ENCODE assay signal across 20 cellular contexts in genomic region chr6:150470131-150470530, GRCh38.
DNase-seq lines count a peak whose midpoint lies in the region; ATAC-seq and TF ChIP-seq lines count a peak whose summit lies in the region.
"Had no signal": no experiment of that assay in that cellular context is flagged by ENCODE, and none has a peak within 500 bp of the region (broad histone marks: within the 10 kb centered on the region; RNA-seq: fewer than 3 reads in every experiment).

No MANE protein-coding gene starts in this region.

- H3K9ac ChIP-seq in parathyroid adenoma: no peak overlapping the region
- H3K9ac ChIP-seq: BLaER1 treated with 17β-estradiol and CSF1 and Interleukin-3, amounts not matched to agents 10 nM and 100 nM had no signal

- peaks cover 5% of the 10 kb centered on the region for H3K9me3 Mint-ChIP-seq in natural killer cell treated with Interleukin-12 subunit alpha and Interleukin-12 subunit beta and Interleukin-15 and Interleukin-18, amount 100 ng/mL, for 72 hours
- peaks cover 0 to 2% of the 10 kb centered on the region in 2 donors for H3K9me3 Mint-ChIP-seq in natural killer cell
- H3K9me3 Mint-ChIP-seq in stimulated activated naive B cell treated with anti-CD40 and anti-IgM and Interleukin-4, amounts not matched to agents 10 μg/mL and 1 μg/mL and 100 μg/mL, for 72 hours: peaks cover 0 to 4% of the 10 kb centered on the region in 2 donors
- no peaks in the 10 kb centered on the region for H3K9me3 Mint-ChIP-seq in activated T-helper 1 cell treated with anti-CD3 and anti-CD28 coated beads, Interleukin-12 subunit alpha, Interleukin-12 subunit beta, Interleukin-2, Interleukin-4 antibody, amounts not matched to agents 30 ng/mL and 10 ng/mL and 1 ng/mL, durations not matched to agents 14 hours and 24 hours and 36 hours
- H3K9me3 Mint-ChIP-seq: CD4-positive, alpha-beta T cell; CD8-positive, alpha-beta T cell had no signal

- H3K27ac Mint-ChIP-seq in natural killer cell treated with Interleukin-12 subunit alpha and Interleukin-12 subunit beta and Interleukin-15 and Interleukin-18, amount 100 ng/mL, for 72 hours: no peak overlapping the region
- no peak overlapping the region for H3K27ac Mint-ChIP-seq in natural killer cell
- peak overlapping the region; percentile 56 for H3K27ac Mint-ChIP-seq in stimulated activated naive B cell treated with anti-CD40 and anti-IgM and Interleukin-4, amounts not matched to agents 10 μg/mL and 1 μg/mL and 100 μg/mL, for 72 hours
- no peak overlapping the region for H3K27ac Mint-ChIP-seq in activated T-helper 1 cell treated with anti-CD3 and anti-CD28 coated beads, Interleukin-12 subunit alpha, Interleukin-12 subunit beta, Interleukin-2, Interleukin-4 antibody, amounts not matched to agents 30 ng/mL and 10 ng/mL and 1 ng/mL, durations not matched to agents 14 hours and 24 hours and 36 hours
- H3K27ac Mint-ChIP-seq: B cell; CD4-positive, alpha-beta T cell; CD8-positive, alpha-beta T cell had no signal

- no peaks in the 10 kb centered on the region for H3K4me1 Mint-ChIP-seq in natural killer cell treated with Interleukin-12 subunit alpha and Interleukin-12 subunit beta and Interleukin-15 and Interleukin-18, amount 100 ng/mL, for 72 hours (ENCODE audit: low read depth in 2 of 2)
- H3K4me1 Mint-ChIP-seq in natural killer cell: no peaks in the 10 kb centered on the region
- no peaks in the 10 kb centered on the region for H3K4me1 Mint-ChIP-seq in stimulated activated naive B cell treated with anti-CD40 and anti-IgM and Interleukin-4, amounts not matched to agents 10 μg/mL and 1 μg/mL and 100 μg/mL, for 72 hours
- no peaks in the 10 kb centered on the region for H3K4me1 Mint-ChIP-seq in activated T-helper 1 cell treated with anti-CD3 and anti-CD28 coated beads, Interleukin-12 subunit alpha, Interleukin-12 subunit beta, Interleukin-2, Interleukin-4 antibody, amounts not matched to agents 30 ng/mL and 10 ng/mL and 1 ng/mL, durations not matched to agents 14 hours and 24 hours and 36 hours (ENCODE audit: low read depth)
- H3K4me1 Mint-ChIP-seq: B cell had no signal

- no peaks in the 10 kb centered on the region for H3K27me3 ChIP-seq in parathyroid adenoma (ENCODE audit: control insufficient read depth, insufficient read depth, low read length)
- H3K27me3 ChIP-seq: BLaER1 treated with 17β-estradiol and CSF1 and Interleukin-3, amounts not matched to agents 10 nM and 100 nM had no signal

- H3K27ac ChIP-seq in parathyroid adenoma: peak overlapping the region; percentile 7
- H3K27ac ChIP-seq: 22Rv1; A549; BLaER1 treated with 17β-estradiol and CSF1 and Interleukin-3, amounts not matched to agents 10 nM and 100 nM; C4-2B had no signal

- peak overlapping the region; percentile 16 for H3K4me2 ChIP-seq in parathyroid adenoma (ENCODE audit: low read length)
- H3K4me2 ChIP-seq: A549; BLaER1 treated with 17β-estradiol and CSF1 and Interleukin-3, amounts not matched to agents 10 nM and 100 nM had no signal

- H3K27me3 Mint-ChIP-seq in natural killer cell treated with Interleukin-12 subunit alpha and Interleukin-12 subunit beta and Interleukin-15 and Interleukin-18, amount 100 ng/mL, for 72 hours: peaks cover 8 to 17% of the 10 kb centered on the region in 2 donors
- peaks cover 0 to 2% of the 10 kb centered on the region in 2 donors for H3K27me3 Mint-ChIP-seq in natural killer cell (ENCODE audit: low read depth in 2 of 2)
- H3K27me3 Mint-ChIP-seq in stimulated activated naive B cell treated with anti-CD40 and anti-IgM and Interleukin-4, amounts not matched to agents 10 μg/mL and 1 μg/mL and 100 μg/mL, for 72 hours: peaks cover 0 to 10% of the 10 kb centered on the region in 2 donors
- H3K27me3 Mint-ChIP-seq in activated T-helper 1 cell treated with anti-CD3 and anti-CD28 coated beads, Interleukin-12 subunit alpha, Interleukin-12 subunit beta, Interleukin-2, Interleukin-4 antibody, amounts not matched to agents 30 ng/mL and 10 ng/mL and 1 ng/mL, durations not matched to agents 14 hours and 24 hours and 36 hours (ENCODE audit: insufficient read depth): peaks cover 2% of the 10 kb centered on the region

- intact Hi-C loops in natural killer cell (cut with micrococcal nuclease): no loop called here
- intact Hi-C loops in activated T-helper 1 cell treated with anti-CD3 and anti-CD28 coated beads, Interleukin-12 subunit alpha, Interleukin-12 subunit beta, Interleukin-2, Interleukin-4 antibody, amounts not matched to agents 30 ng/mL and 10 ng/mL and 1 ng/mL, durations not matched to agents 14 hours and 24 hours and 36 hours (cut with micrococcal nuclease): no loop called here

- H3K9me3 ChIP-seq in parathyroid adenoma (ENCODE audit: control insufficient read depth, low read length): peaks cover 3% of the 10 kb centered on the region
- H3K9me3 ChIP-seq: A549; BLaER1 treated with 17β-estradiol and CSF1 and Interleukin-3, amounts not matched to agents 10 nM and 100 nM; Caco-2 had no signal

- TF ChIP-seq CTCF in natural killer cell (IDR thresholded peaks at IDR 0.05): no peak
- no peak for TF ChIP-seq CTCF in parathyroid adenoma (IDR thresholded peaks at IDR 0.05)

- H3K79me2 ChIP-seq in parathyroid adenoma: no peaks in the 10 kb centered on the region

- DNase-seq in natural killer cell treated with Interleukin-12 subunit alpha and Interleukin-12 subunit beta and Interleukin-15 and Interleukin-18, amount 100 ng/mL, for 72 hours (ENCODE audit: low spot score): no peak
- no peak for DNase-seq in natural killer cell
- peak; percentile 23 for DNase-seq in astrocyte of the hippocampus (ENCODE audit: low read depth, low spot score)
- DNase-seq in stimulated activated naive B cell treated with anti-CD40 and anti-IgM and Interleukin-4, amounts not matched to agents 10 μg/mL and 1 μg/mL and 100 μg/mL, for 72 hours: no peak
- no peak for DNase-seq in activated T-helper 1 cell treated with anti-CD3 and anti-CD28 coated beads, Interleukin-12 subunit alpha, Interleukin-12 subunit beta, Interleukin-2, Interleukin-4 antibody, amounts not matched to agents 30 ng/mL and 10 ng/mL and 1 ng/mL, durations not matched to agents 14 hours and 24 hours and 36 hours (ENCODE audit: low spot score)
- DNase-seq in activated naive CD4-positive, alpha-beta T cell (lab: John Stamatoyannopoulos, UW): no peak
- DNase-seq: AML-193; Caco-2; Calu3; CD4-positive, alpha-beta T cell; CD8-positive, alpha-beta T cell; DMS79 treated with DMSO at 0.1 percent for 48 hours; GF-D8 had no signal

- H3K36me3 Mint-ChIP-seq in natural killer cell treated with Interleukin-12 subunit alpha and Interleukin-12 subunit beta and Interleukin-15 and Interleukin-18, amount 100 ng/mL, for 72 hours: no peaks in the 10 kb centered on the region
- no peaks in the 10 kb centered on the region for H3K36me3 Mint-ChIP-seq in natural killer cell
- peaks cover 0 to 1% of the 10 kb centered on the region in 2 donors for H3K36me3 Mint-ChIP-seq in stimulated activated naive B cell treated with anti-CD40 and anti-IgM and Interleukin-4, amounts not matched to agents 10 μg/mL and 1 μg/mL and 100 μg/mL, for 72 hours
- no peaks in the 10 kb centered on the region for H3K36me3 Mint-ChIP-seq in activated T-helper 1 cell treated with anti-CD3 and anti-CD28 coated beads, Interleukin-12 subunit alpha, Interleukin-12 subunit beta, Interleukin-2, Interleukin-4 antibody, amounts not matched to agents 30 ng/mL and 10 ng/mL and 1 ng/mL, durations not matched to agents 14 hours and 24 hours and 36 hours (ENCODE audit: low read depth)
- H3K36me3 Mint-ChIP-seq: CD8-positive, alpha-beta T cell had no signal

- ATAC-seq in natural killer cell treated with Interleukin-12 subunit alpha and Interleukin-12 subunit beta and Interleukin-15 and Interleukin-18, amount 100 ng/mL, for 72 hours: peak; percentile 17 to 28
- ATAC-seq in natural killer cell (no peak), HG02938 (IDR thresholded peaks at IDR 0.05; ENCODE audit: unreplicated experiment) (no peak)
- no peak for ATAC-seq in stimulated activated naive B cell treated with anti-CD40 and anti-IgM and Interleukin-4, amounts not matched to agents 10 μg/mL and 1 μg/mL and 100 μg/mL, for 72 hours (replicated peaks)
- ATAC-seq: A549; CD8-positive, alpha-beta T cell had no signal

- H2AFZ ChIP-seq in parathyroid adenoma: peak overlapping the region; percentile 66

- H3K4me3 ChIP-seq in parathyroid adenoma (ENCODE audit: low read depth, low read length): no peak overlapping the region
- H3K4me3 ChIP-seq: A549; BLaER1 treated with 17β-estradiol and CSF1 and Interleukin-3, amounts not matched to agents 10 nM and 100 nM had no signal

- H3K4me1 ChIP-seq in parathyroid adenoma: peaks cover 22% of the 10 kb centered on the region
- H3K4me1 ChIP-seq: A549; BLaER1 treated with 17β-estradiol and CSF1 and Interleukin-3, amounts not matched to agents 10 nM and 100 nM; Caco-2 had no signal

- no peak overlapping the region for H3K4me3 Mint-ChIP-seq in natural killer cell treated with Interleukin-12 subunit alpha and Interleukin-12 subunit beta and Interleukin-15 and Interleukin-18, amount 100 ng/mL, for 72 hours
- no peak overlapping the region for H3K4me3 Mint-ChIP-seq in natural killer cell
- no peak overlapping the region for H3K4me3 Mint-ChIP-seq in stimulated activated naive B cell treated with anti-CD40 and anti-IgM and Interleukin-4, amounts not matched to agents 10 μg/mL and 1 μg/mL and 100 μg/mL, for 72 hours
- no peak overlapping the region for H3K4me3 Mint-ChIP-seq in activated T-helper 1 cell treated with anti-CD3 and anti-CD28 coated beads, Interleukin-12 subunit alpha, Interleukin-12 subunit beta, Interleukin-2, Interleukin-4 antibody, amounts not matched to agents 30 ng/mL and 10 ng/mL and 1 ng/mL, durations not matched to agents 14 hours and 24 hours and 36 hours
- H3K4me3 Mint-ChIP-seq: B cell; CD4-positive, alpha-beta T cell; CD8-positive, alpha-beta T cell had no signal

- H3K36me3 ChIP-seq in parathyroid adenoma (ENCODE audit: control insufficient read depth, insufficient read depth, low read length): no peaks in the 10 kb centered on the region
- H3K36me3 ChIP-seq: BLaER1 treated with 17β-estradiol and CSF1 and Interleukin-3, amounts not matched to agents 10 nM and 100 nM had no signal

Comparison
In these comparisons a context has a peak if more than half of its experiments do, and no peak if none do; other contexts are left out.
1. ATAC-seq: peak in natural killer cell treated with Interleukin-12 subunit alpha and Interleukin-12 subunit beta and Interleukin-15 and Interleukin-18, amount 100 ng/mL, for 72 hours (2 of 2); none in natural killer cell (0 of 3), stimulated activated naive B cell treated with anti-CD40 and anti-IgM and Interleukin-4, amounts not matched to agents 10 μg/mL and 1 μg/mL and 100 μg/mL, for 72 hours (0 of 2) and HG02938 (single experiment).